In the genomic region with DNA sequence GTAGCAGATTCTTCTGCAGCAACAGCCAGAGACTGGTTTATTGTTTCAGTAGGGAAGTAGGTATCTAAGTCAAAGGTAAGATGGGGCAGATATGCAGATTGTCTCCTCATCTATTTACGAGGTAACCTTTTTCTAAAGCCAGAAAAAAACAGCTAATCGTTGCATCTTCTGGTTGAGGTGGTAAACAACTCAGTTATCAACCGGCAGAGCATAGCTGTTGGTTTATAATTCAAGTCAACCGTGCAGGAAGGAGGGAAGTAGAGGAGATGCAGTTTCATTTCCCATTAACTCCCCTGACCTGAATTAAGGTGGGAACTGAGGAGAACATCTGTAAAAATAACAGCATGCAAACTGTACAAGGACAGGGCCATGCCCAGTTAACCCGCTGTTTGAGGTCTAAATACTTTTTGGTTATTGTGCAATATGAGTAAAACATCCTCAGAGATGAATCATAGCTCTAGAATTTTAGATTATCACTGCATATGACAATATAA, we compare ENCODE assay signal across 10 cellular contexts.
DNase-seq lines count a peak whose midpoint lies in the region; FAIRE-seq and TF ChIP-seq lines count a peak whose summit lies in the region.
"Had no signal": no experiment of that assay in that cellular context is flagged by ENCODE, and none has a peak within 500 bp of the region (broad histone marks: within the 10 kb centered on the region; RNA-seq: fewer than 3 reads in every experiment).

No MANE protein-coding gene starts in this region.

- H3K27ac ChIP-seq in ACC112 (ENCODE audit: low read depth, low read length), result peak overlapping the region; percentile 84

- TF ChIP-seq CTCF in fibroblast of the aortic adventitia (IDR thresholded peaks at IDR 0.05; ENCODE audit: insufficient read depth, low read length), result no peak

- no peak for FAIRE-seq in GM12891 (lab: Jason Lieb, UNC)
- FAIRE-seq: H1 had no signal

- H3K79me2 ChIP-seq in ACC112 (ENCODE audit: control insufficient read depth, insufficient read depth, low read length, unreplicated experiment), result no peaks in the 10 kb centered on the region

- no peak for TF ChIP-seq POLR2A in GM12891 (IDR thresholded peaks at IDR 0.05; ENCODE audit: low read depth, low read length)

- DNase-seq in GM12891 (ENCODE audit: insufficient read length, low spot score) (no peak), fibroblast of the aortic adventitia (ENCODE audit: low read depth) (peak; percentile 62), SHP77 treated with DMSO at 0.1 percent for 48 hours (lab: John Stamatoyannopoulos, UW) (no peak), medulla oblongata (ENCODE audit: extremely low spot score) (no peak), globus pallidus (ENCODE audit: low spot score) (no peak)
- DNase-seq in T-helper 2 cell treated with Interferon-gamma antibody and Interleukin-4, amounts not matched to agents 5 μg/mL and 100 μg/mL, for 36 hours (ENCODE audit: low spot score), result no peak
- DNase-seq in stimulated activated CD4-positive, alpha-beta T cell treated with anti-CD3 and anti-CD28 coated beads, Interleukin-1b, Interleukin-23, amount 100 ng/mL, for 48 hours, result no peak
- DNase-seq: NCI-H2171 had no signal

- peaks cover 59% of the 10 kb centered on the region for H3K4me1 Mint-ChIP-seq in T-helper 2 cell treated with Interferon-gamma antibody and Interleukin-4, amounts not matched to agents 5 μg/mL and 100 μg/mL, for 36 hours (ENCODE audit: low read depth)

- peaks cover 8% of the 10 kb centered on the region for H3K36me3 Mint-ChIP-seq in T-helper 2 cell treated with Interferon-gamma antibody and Interleukin-4, amounts not matched to agents 5 μg/mL and 100 μg/mL, for 36 hours (ENCODE audit: low read depth)

- no peaks in the 10 kb centered on the region for H3K27me3 ChIP-seq in ACC112 (ENCODE audit: insufficient read depth, low read length)

- peaks cover 5% of the 10 kb centered on the region for H3K9me3 Mint-ChIP-seq in T-helper 2 cell treated with Interferon-gamma antibody and Interleukin-4, amounts not matched to agents 5 μg/mL and 100 μg/mL, for 36 hours

- H3K27me3 Mint-ChIP-seq in T-helper 2 cell treated with Interferon-gamma antibody and Interleukin-4, amounts not matched to agents 5 μg/mL and 100 μg/mL, for 36 hours (ENCODE audit: low read depth), result no peaks in the 10 kb centered on the region

- H3K27ac Mint-ChIP-seq in T-helper 2 cell treated with Interferon-gamma antibody and Interleukin-4, amounts not matched to agents 5 μg/mL and 100 μg/mL, for 36 hours, result peak overlapping the region; percentile 82

- peaks cover 58% of the 10 kb centered on the region for H3K4me1 ChIP-seq in ACC112 (ENCODE audit: control insufficient read depth, insufficient read depth, low read length, unreplicated experiment)

- H3K4me3 ChIP-seq in ACC112 (ENCODE audit: low read depth, low read length), result peak overlapping the region; percentile 18; the same call in 1 of the 2 replicates
- no peak overlapping the region for H3K4me3 ChIP-seq in fibroblast of the aortic adventitia (ENCODE audit: low read depth, low read length)

- peak overlapping the region; percentile 28 for H3K4me3 Mint-ChIP-seq in T-helper 2 cell treated with Interferon-gamma antibody and Interleukin-4, amounts not matched to agents 5 μg/mL and 100 μg/mL, for 36 hours

- H3K36me3 ChIP-seq in ACC112 (ENCODE audit: insufficient read depth, low read length), result no peaks in the 10 kb centered on the region

- no peak overlapping the region for H2AFZ ChIP-seq in ACC112 (ENCODE audit: low read length, unreplicated experiment)

TF ChIP-seq in GM12891, 5 proteins besides CTCF, POLR2A, EP300 and RAD21:
- no peak for TF ChIP-seq TAF1 (IDR thresholded peaks at IDR 0.05; ENCODE audit: low read depth, low read length)
- peak; percentile 4; the same call in 1 of the 2 replicates for TF ChIP-seq SPI1 (IDR thresholded peaks at IDR 0.05; ENCODE audit: low read depth, low read length)
